Comparison of ENCODE assay signal across 1 cellular context in genomic region chr6:27601668-27602254, GRCh38.
A peak's percentile ranks its signal among the peaks of the same experiment; 100 is the strongest.
TF ChIP-seq lines count a peak whose summit lies in the region.

No MANE protein-coding gene starts in this region.

TF ChIP-seq in K562, 482 proteins besides CTCF, POLR2A, EP300 and RAD21 (continued from another document and continues in another):
- TF ChIP-seq, protein P1, sequence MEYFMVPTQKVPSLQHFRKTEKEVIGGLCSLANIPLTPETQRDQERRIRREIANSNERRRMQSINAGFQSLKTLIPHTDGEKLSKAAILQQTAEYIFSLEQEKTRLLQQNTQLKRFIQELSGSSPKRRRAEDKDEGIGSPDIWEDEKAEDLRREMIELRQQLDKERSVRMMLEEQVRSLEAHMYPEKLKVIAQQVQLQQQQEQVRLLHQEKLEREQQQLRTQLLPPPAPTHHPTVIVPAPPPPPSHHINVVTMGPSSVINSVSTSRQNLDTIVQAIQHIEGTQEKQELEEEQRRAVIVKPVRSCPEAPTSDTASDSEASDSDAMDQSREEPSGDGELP (CRISPR knock-in tag; IDR thresholded peaks at IDR 0.05; ENCODE audit: borderline replicate concordance) = no peak
- peak; percentile 4; the same call in 1 of the 2 replicates for TF ChIP-seq PKNOX1 (IDR thresholded peaks at IDR 0.05)
- 0 out of 2 replicates have a peak, but pooled peaks have one; percentile 15 for TF ChIP-seq ZBTB7A (IDR thresholded peaks at IDR 0.05; ENCODE audit: borderline replicate concordance, control insufficient read depth, low read depth, low read length)
- no peak for TF ChIP-seq RBM14 (IDR thresholded peaks at IDR 0.05; ENCODE audit: borderline replicate concordance, insufficient read depth, low read depth, low read length)
- no peak for TF ChIP-seq HCFC1 (IDR thresholded peaks at IDR 0.05; ENCODE audit: low read depth, low read length)
- TF ChIP-seq, protein P2, sequence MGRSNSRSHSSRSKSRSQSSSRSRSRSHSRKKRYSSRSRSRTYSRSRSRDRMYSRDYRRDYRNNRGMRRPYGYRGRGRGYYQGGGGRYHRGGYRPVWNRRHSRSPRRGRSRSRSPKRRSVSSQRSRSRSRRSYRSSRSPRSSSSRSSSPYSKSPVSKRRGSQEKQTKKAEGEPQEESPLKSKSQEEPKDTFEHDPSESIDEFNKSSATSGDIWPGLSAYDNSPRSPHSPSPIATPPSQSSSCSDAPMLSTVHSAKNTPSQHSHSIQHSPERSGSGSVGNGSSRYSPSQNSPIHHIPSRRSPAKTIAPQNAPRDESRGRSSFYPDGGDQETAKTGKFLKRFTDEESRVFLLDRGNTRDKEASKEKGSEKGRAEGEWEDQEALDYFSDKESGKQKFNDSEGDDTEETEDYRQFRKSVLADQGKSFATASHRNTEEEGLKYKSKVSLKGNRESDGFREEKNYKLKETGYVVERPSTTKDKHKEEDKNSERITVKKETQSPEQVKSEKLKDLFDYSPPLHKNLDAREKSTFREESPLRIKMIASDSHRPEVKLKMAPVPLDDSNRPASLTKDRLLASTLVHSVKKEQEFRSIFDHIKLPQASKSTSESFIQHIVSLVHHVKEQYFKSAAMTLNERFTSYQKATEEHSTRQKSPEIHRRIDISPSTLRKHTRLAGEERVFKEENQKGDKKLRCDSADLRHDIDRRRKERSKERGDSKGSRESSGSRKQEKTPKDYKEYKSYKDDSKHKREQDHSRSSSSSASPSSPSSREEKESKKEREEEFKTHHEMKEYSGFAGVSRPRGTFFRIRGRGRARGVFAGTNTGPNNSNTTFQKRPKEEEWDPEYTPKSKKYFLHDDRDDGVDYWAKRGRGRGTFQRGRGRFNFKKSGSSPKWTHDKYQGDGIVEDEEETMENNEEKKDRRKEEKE (IDR thresholded peaks at IDR 0.05; ENCODE audit: borderline replicate concordance in 1 of 2, control insufficient read depth in 1 of 2, low read depth in 2 of 2, low read length in 1 of 2) = 0 out of 4 replicates have a peak, but pooled peaks of 1 of the 2 experiments have one; percentile 14
- TF ChIP-seq ZNF695 (CRISPR knock-in tag; IDR thresholded peaks at IDR 0.05) = no peak
- TF ChIP-seq ZNF12 (CRISPR knock-in tag; IDR thresholded peaks at IDR 0.05) = no peak
- no peak for TF ChIP-seq U2AF1 (optimal IDR thresholded peaks at IDR 0.05; ENCODE audit: low read depth, low read length)
- peak; percentile 60 for TF ChIP-seq CHD1 (IDR thresholded peaks at IDR 0.05; ENCODE audit: low read length)
- peak; percentile 56; the same call in 1 of the 2 replicates for TF ChIP-seq NCOR1 (IDR thresholded peaks at IDR 0.05)
- no peak for TF ChIP-seq KAT7 (CRISPR knock-in tag; IDR thresholded peaks at IDR 0.05; ENCODE audit: borderline replicate concordance)
- TF ChIP-seq FOXP1 (CRISPR knock-in tag; IDR thresholded peaks at IDR 0.05) = 0 out of 2 replicates have a peak, but pooled peaks have one; percentile 4
- TF ChIP-seq, protein P3, sequence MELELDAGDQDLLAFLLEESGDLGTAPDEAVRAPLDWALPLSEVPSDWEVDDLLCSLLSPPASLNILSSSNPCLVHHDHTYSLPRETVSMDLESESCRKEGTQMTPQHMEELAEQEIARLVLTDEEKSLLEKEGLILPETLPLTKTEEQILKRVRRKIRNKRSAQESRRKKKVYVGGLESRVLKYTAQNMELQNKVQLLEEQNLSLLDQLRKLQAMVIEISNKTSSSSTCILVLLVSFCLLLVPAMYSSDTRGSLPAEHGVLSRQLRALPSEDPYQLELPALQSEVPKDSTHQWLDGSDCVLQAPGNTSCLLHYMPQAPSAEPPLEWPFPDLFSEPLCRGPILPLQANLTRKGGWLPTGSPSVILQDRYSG (tag; conservative IDR thresholded peaks at IDR 0.05; ENCODE audit: low read depth) = no peak
- TF ChIP-seq POU5F1 (IDR thresholded peaks at IDR 0.05; ENCODE audit: borderline replicate concordance, low read depth, low read length, partially characterized antibody) = peak; percentile 48
- no peak for TF ChIP-seq RERE (CRISPR knock-in tag; IDR thresholded peaks at IDR 0.05; ENCODE audit: borderline replicate concordance)
- TF ChIP-seq THRAP3 (IDR thresholded peaks at IDR 0.05; ENCODE audit: borderline replicate concordance) = no peak
- TF ChIP-seq SMAD4 (CRISPR knock-in tag; conservative IDR thresholded peaks at IDR 0.05) = peak; percentile 82
- TF ChIP-seq, protein P4, sequence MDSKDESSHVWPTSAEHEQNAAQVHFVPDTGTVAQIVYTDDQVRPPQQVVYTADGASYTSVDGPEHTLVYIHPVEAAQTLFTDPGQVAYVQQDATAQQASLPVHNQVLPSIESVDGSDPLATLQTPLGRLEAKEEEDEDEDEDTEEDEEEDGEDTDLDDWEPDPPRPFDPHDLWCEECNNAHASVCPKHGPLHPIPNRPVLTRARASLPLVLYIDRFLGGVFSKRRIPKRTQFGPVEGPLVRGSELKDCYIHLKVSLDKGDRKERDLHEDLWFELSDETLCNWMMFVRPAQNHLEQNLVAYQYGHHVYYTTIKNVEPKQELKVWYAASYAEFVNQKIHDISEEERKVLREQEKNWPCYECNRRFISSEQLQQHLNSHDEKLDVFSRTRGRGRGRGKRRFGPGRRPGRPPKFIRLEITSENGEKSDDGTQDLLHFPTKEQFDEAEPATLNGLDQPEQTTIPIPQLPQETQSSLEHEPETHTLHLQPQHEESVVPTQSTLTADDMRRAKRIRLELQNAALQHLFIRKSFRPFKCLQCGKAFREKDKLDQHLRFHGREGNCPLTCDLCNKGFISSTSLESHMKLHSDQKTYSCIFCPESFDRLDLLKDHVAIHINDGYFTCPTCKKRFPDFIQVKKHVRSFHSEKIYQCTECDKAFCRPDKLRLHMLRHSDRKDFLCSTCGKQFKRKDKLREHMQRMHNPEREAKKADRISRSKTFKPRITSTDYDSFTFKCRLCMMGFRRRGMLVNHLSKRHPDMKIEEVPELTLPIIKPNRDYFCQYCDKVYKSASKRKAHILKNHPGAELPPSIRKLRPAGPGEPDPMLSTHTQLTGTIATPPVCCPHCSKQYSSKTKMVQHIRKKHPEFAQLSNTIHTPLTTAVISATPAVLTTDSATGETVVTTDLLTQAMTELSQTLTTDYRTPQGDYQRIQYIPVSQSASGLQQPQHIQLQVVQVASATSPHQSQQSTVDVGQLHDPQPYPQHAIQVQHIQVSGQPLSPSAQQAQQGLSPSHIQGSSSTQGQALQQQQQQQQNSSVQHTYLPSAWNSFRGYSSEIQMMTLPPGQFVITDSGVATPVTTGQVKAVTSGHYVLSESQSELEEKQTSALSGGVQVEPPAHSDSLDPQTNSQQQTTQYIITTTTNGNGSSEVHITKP (IDR thresholded peaks at IDR 0.05; ENCODE audit: partially characterized antibody) = peak; percentile 75
- no peak for TF ChIP-seq POLR2AphosphoS5 (IDR thresholded peaks at IDR 0.05; ENCODE audit: control insufficient read depth, insufficient read depth, low read depth, low read length)
- TF ChIP-seq POLR3A (IDR thresholded peaks at IDR 0.05; ENCODE audit: borderline replicate concordance, extremely low read depth, insufficient read depth, insufficient read length) = no peak
- TF ChIP-seq ZNF512 (tag; IDR thresholded peaks at IDR 0.05) = peak; percentile 28; the same call in 1 of the 2 replicates
- no peak for TF ChIP-seq ARHGAP35 (IDR thresholded peaks at IDR 0.05; ENCODE audit: partially characterized antibody)
- TF ChIP-seq, protein P5, sequence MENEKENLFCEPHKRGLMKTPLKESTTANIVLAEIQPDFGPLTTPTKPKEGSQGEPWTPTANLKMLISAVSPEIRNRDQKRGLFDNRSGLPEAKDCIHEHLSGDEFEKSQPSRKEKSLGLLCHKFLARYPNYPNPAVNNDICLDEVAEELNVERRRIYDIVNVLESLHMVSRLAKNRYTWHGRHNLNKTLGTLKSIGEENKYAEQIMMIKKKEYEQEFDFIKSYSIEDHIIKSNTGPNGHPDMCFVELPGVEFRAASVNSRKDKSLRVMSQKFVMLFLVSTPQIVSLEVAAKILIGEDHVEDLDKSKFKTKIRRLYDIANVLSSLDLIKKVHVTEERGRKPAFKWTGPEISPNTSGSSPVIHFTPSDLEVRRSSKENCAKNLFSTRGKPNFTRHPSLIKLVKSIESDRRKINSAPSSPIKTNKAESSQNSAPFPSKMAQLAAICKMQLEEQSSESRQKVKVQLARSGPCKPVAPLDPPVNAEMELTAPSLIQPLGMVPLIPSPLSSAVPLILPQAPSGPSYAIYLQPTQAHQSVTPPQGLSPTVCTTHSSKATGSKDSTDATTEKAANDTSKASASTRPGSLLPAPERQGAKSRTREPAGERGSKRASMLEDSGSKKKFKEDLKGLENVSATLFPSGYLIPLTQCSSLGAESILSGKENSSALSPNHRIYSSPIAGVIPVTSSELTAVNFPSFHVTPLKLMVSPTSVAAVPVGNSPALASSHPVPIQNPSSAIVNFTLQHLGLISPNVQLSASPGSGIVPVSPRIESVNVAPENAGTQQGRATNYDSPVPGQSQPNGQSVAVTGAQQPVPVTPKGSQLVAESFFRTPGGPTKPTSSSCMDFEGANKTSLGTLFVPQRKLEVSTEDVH (IDR thresholded peaks at IDR 0.05; ENCODE audit: low read depth, partially characterized antibody) = no peak
- TF ChIP-seq ZNF384 (IDR thresholded peaks at IDR 0.05; ENCODE audit: low read depth, low read length) = peak; percentile 82
- TF ChIP-seq, protein P6, sequence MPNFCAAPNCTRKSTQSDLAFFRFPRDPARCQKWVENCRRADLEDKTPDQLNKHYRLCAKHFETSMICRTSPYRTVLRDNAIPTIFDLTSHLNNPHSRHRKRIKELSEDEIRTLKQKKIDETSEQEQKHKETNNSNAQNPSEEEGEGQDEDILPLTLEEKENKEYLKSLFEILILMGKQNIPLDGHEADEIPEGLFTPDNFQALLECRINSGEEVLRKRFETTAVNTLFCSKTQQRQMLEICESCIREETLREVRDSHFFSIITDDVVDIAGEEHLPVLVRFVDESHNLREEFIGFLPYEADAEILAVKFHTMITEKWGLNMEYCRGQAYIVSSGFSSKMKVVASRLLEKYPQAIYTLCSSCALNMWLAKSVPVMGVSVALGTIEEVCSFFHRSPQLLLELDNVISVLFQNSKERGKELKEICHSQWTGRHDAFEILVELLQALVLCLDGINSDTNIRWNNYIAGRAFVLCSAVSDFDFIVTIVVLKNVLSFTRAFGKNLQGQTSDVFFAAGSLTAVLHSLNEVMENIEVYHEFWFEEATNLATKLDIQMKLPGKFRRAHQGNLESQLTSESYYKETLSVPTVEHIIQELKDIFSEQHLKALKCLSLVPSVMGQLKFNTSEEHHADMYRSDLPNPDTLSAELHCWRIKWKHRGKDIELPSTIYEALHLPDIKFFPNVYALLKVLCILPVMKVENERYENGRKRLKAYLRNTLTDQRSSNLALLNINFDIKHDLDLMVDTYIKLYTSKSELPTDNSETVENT (CRISPR knock-in tag; IDR thresholded peaks at IDR 0.05) = no peak
- TF ChIP-seq ELK3 (CRISPR knock-in tag; IDR thresholded peaks at IDR 0.05) = no peak
- peak; percentile 47 to 52; a peak in 3 of 4 replicates for TF ChIP-seq NRF1 (conservative IDR thresholded peaks at IDR 0.05 in 1 of 2, IDR thresholded peaks at IDR 0.05 in 1 of 2)
